1 cellular context compared by ENCODE assay signal in the genomic region with DNA sequence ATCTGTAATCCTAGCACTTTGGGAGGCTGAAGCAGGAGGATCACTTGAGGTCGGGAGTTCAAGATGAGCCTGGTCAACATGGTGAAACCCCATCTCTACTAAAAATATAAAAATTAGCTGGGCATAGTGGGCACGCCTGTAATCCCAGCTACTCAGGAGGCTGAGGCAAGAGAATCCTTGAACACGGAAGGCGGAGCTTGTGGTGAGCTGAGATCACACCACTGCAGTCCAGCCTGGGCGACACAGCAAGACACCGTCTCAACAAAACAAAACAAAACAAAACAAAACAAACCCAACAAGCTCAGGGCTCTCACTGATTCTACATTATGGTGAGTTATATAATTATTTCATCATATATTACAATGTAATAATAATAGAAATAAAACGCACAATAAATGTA. TPM values are rescaled to one million over a fixed set of nuclear protein-coding genes. Genes with fewer than 3 reads are reported as not detected.
"Had no signal": no experiment of that assay in that cellular context is flagged by ENCODE, and none has a peak within 500 bp of the region (broad histone marks: within the 10 kb centered on the region; RNA-seq: fewer than 3 reads in every experiment).

No MANE protein-coding gene starts in this region.

RNA-seq across cellular contexts. Expression of a gene that starts 4.2 kb away (rescaled TPM):
- total RNA-seq: LHCN-M2 had no signal
